In genomic region chr1:85550784-85551516, GRCh38 we compare ENCODE assay signal across 14 cellular contexts. TPM values are rescaled to one million over a fixed set of nuclear protein-coding genes. Genes with fewer than 3 reads are reported as not detected.
DNase-seq lines count a peak whose midpoint lies in the region; FAIRE-seq and TF ChIP-seq lines count a peak whose summit lies in the region.
"Had no signal": no experiment of that assay in that cellular context is flagged by ENCODE, and none has a peak within 500 bp of the region (broad histone marks: within the 10 kb centered on the region; RNA-seq: fewer than 3 reads in every experiment).

No MANE protein-coding gene starts in this region.

- H3K79me2 ChIP-seq in endothelial cell of umbilical vein (ENCODE audit: control insufficient read depth, insufficient read depth, low read length): peaks cover 12% of the 10 kb centered on the region

- no peak overlapping the region for H3K27ac ChIP-seq in endothelial cell of umbilical vein (ENCODE audit: insufficient read depth, low read depth, low read length)
- H3K27ac ChIP-seq: HL-60 had no signal

- H3K9me3 Mint-ChIP-seq in osteocyte (ENCODE audit: unreplicated experiment): no peaks in the 10 kb centered on the region

- H2AFZ ChIP-seq in endothelial cell of umbilical vein (ENCODE audit: low read depth, low read length): no peak overlapping the region

- H3K27ac Mint-ChIP-seq in osteocyte (ENCODE audit: unreplicated experiment): peak overlapping the region; percentile 83

- CTCF ChIA-PET in endothelial cell of umbilical vein (lab: Charles Lee): interaction anchor here (1.0 to 1.8 kb wide), 4 partner anchors 12 to 243 kb away, joined by 3 to 5 read pairs (median 4); no protein-coding TSS in a partner anchor
- CTCF ChIA-PET in HEK293T (lab: Yijun Ruan, JAX): no interaction called here

- H3K36me3 Mint-ChIP-seq in osteocyte (ENCODE audit: unreplicated experiment): no peaks in the 10 kb centered on the region

- H3K4me3 Mint-ChIP-seq in osteocyte (ENCODE audit: unreplicated experiment): peak overlapping the region; percentile 38

- H3K27me3 ChIP-seq in endothelial cell of umbilical vein (ENCODE audit: control insufficient read depth in 2 of 2, insufficient read depth in 2 of 2, low read length in 2 of 2): no peaks in the 10 kb centered on the region

- no peaks in the 10 kb centered on the region for H3K9me1 ChIP-seq in endothelial cell of umbilical vein (replicated peaks; ENCODE audit: control insufficient read depth, extremely low read depth, insufficient read depth, low read length)

- H3K9me3 ChIP-seq in endothelial cell of umbilical vein (replicated peaks; ENCODE audit: control insufficient read depth, insufficient read depth, low read length): no peaks in the 10 kb centered on the region

- H3K9ac ChIP-seq in endothelial cell of umbilical vein (replicated peaks; ENCODE audit: extremely low read depth, insufficient read depth, low read length): no peak overlapping the region

- intact Hi-C loops in endothelial cell of umbilical vein (cut with micrococcal nuclease) (no loop called here), lower leg skin (cut with DNase I; ENCODE audit: low total_unique reads) (no loop called here)

- H4K20me1 ChIP-seq in endothelial cell of umbilical vein (replicated peaks; ENCODE audit: control insufficient read depth, extremely low read depth, insufficient read depth, low read length): no peaks in the 10 kb centered on the region

- peak; percentile 67 for FAIRE-seq in endothelial cell of umbilical vein (lab: Jason Lieb, UNC)

- peaks cover 82% of the 10 kb centered on the region for H3K4me1 Mint-ChIP-seq in osteocyte (ENCODE audit: unreplicated experiment)

- H3K27me3 Mint-ChIP-seq in osteocyte (ENCODE audit: unreplicated experiment): no peaks in the 10 kb centered on the region

- TF ChIP-seq POLR2A in endothelial cell of umbilical vein (IDR thresholded peaks at IDR 0.05; ENCODE audit: low read depth, low read length): no peak
- no peak for TF ChIP-seq POLR2A in lower leg skin (IDR thresholded peaks at IDR 0.05)

- peak; percentile 45 for DNase-seq in AG09309 (ENCODE audit: low read depth)
- peak; percentile 62 for DNase-seq in LNCaP clone FGC (ENCODE audit: low read depth)
- DNase-seq in endothelial cell of umbilical vein (ENCODE audit: low read depth, low spot score): peak; percentile 23
- DNase-seq in osteocyte (ENCODE audit: extremely low spot score, unreplicated experiment): no peak
- DNase-seq in lower leg skin (ENCODE audit: low spot score in 2 of 2): no peak
- no peak for DNase-seq in NOMO-1 treated with dmso at 0.1 percent for 144 hours (lab: John Stamatoyannopoulos, UW; ENCODE audit: unreplicated experiment)
- DNase-seq in HEK293T (ENCODE audit: extremely low spot score): no peak
- no peak for DNase-seq in NCI-H146 (lab: John Stamatoyannopoulos, UW)
- DNase-seq: activated CD4-positive, alpha-beta T cell treated with anti-CD3 and anti-CD28 coated beads, Interleukin-2, amount 50 U/mL, for 48 hours; C1 segment of cervical spinal cord; NCI-H2081; SHP77; stimulated activated naive CD4-positive, alpha-beta T cell had no signal

- H3K36me3 ChIP-seq in endothelial cell of umbilical vein (ENCODE audit: control insufficient read depth in 2 of 2, extremely low read depth in 1 of 2, insufficient read depth in 2 of 2, low read length in 2 of 2): peaks cover 0 to 4% of the 10 kb centered on the region in 2 experiments

- TF ChIP-seq CTCF in AG09309 (IDR thresholded peaks at IDR 0.05; ENCODE audit: control insufficient read depth, insufficient read depth, low read depth, low read length, missing control alignments) (no peak), LNCaP clone FGC (IDR thresholded peaks at IDR 0.05; ENCODE audit: control insufficient read depth, extremely low read depth, insufficient read depth) (no peak), endothelial cell of umbilical vein (IDR thresholded peaks at IDR 0.05; ENCODE audit: extremely low read depth in 1 of 2, insufficient read depth in 1 of 2, low read depth in 1 of 2, low read length in 2 of 2) (no peak), osteocyte (IDR thresholded peaks at IDR 0.05) (no peak), lower leg skin (IDR thresholded peaks at IDR 0.05) (no peak)

- no peak overlapping the region for H3K4me2 ChIP-seq in endothelial cell of umbilical vein (ENCODE audit: insufficient read depth, low read length)

- H3K4me3 ChIP-seq in AG09309 (ENCODE audit: control insufficient read depth, low read depth, low read length) (no peak overlapping the region), LNCaP clone FGC (ENCODE audit: low read depth, low read length) (no peak overlapping the region), endothelial cell of umbilical vein (replicated peaks in 1 of 3; ENCODE audit: insufficient read depth in 1 of 3, low read depth in 1 of 3, low read length in 3 of 3) (no peak overlapping the region), lower leg skin (ENCODE audit: low read depth, poor library complexity, severe bottlenecking) (no peak overlapping the region)

- 79 to 82% methylated on average over 5 of the region's 5 CpGs for WGBS in lower leg skin, 2 donors

- H3K4me1 ChIP-seq in endothelial cell of umbilical vein (ENCODE audit: control insufficient read depth, extremely low read depth, insufficient read depth, low read length): peaks cover 16% of the 10 kb centered on the region

- BruUV-seq in endothelial cell of umbilical vein (replicated peaks; lab: Mats Ljungman, UMichigan): no TSS peak

- dilution Hi-C loops in endothelial cell of umbilical vein (cut with MboI; ENCODE audit: extremely low pct_ligation_motif_present, low sequenced_read_pairs): no loop called here

- POLR2A ChIA-PET in endothelial cell of umbilical vein (lab: Charles Lee): no interaction called here
- POLR2A ChIA-PET in HEK293T (lab: Yijun Ruan, JAX): no interaction called here

TF ChIP-seq in endothelial cell of umbilical vein, 7 proteins besides CTCF, POLR2A, EP300 and RAD21:
- TF ChIP-seq GATA2 (IDR thresholded peaks at IDR 0.05; ENCODE audit: insufficient read depth, insufficient read length, low read depth, low read length) (no peak), EZH2 (IDR thresholded peaks at IDR 0.05; ENCODE audit: borderline replicate concordance, low read depth, low read length, severe bottlenecking) (no peak), MAX (IDR thresholded peaks at IDR 0.05; ENCODE audit: insufficient read depth, insufficient read length) (no peak), JUN (IDR thresholded peaks at IDR 0.05; ENCODE audit: borderline replicate concordance, insufficient read depth, insufficient read length, low read depth) (no peak)

TF ChIP-seq in HEK293T, 16 proteins besides CTCF, POLR2A, EP300 and RAD21:
- no peak for TF ChIP-seq NFRKB (IDR thresholded peaks at IDR 0.05)
- no peak for TF ChIP-seq ELF4 (IDR thresholded peaks at IDR 0.05)
- no peak for TF ChIP-seq BHLHE40 (IDR thresholded peaks at IDR 0.05; ENCODE audit: borderline replicate concordance)
- no peak for TF ChIP-seq L3MBTL2 (conservative IDR thresholded peaks at IDR 0.05)
- TF ChIP-seq ARNT (IDR thresholded peaks at IDR 0.05): no peak
- no peak for TF ChIP-seq TARDBP (IDR thresholded peaks at IDR 0.05)
- no peak for TF ChIP-seq SUZ12 (IDR thresholded peaks at IDR 0.05)
- TF ChIP-seq FOXK2 (IDR thresholded peaks at IDR 0.05): no peak
- TF ChIP-seq HDGF (IDR thresholded peaks at IDR 0.05; ENCODE audit: borderline replicate concordance): no peak
- no peak for TF ChIP-seq SP1 (IDR thresholded peaks at IDR 0.05)
- TF ChIP-seq ZNF384 (IDR thresholded peaks at IDR 0.05): no peak
- TF ChIP-seq LEF1 (IDR thresholded peaks at IDR 0.05; ENCODE audit: borderline replicate concordance): no peak
- no peak for TF ChIP-seq PKNOX1 (IDR thresholded peaks at IDR 0.05)
- no peak for TF ChIP-seq FOXA1 (IDR thresholded peaks at IDR 0.05)
- TF ChIP-seq FOXM1 (IDR thresholded peaks at IDR 0.05; ENCODE audit: borderline replicate concordance): no peak
- TF ChIP-seq CTBP1 (IDR thresholded peaks at IDR 0.05; ENCODE audit: borderline replicate concordance): no peak

RNA-seq across cellular contexts. Expression of gene CCN1, which starts 29.6 kb away (rescaled TPM):
- total RNA-seq in endothelial cell of umbilical vein (899 and 1,036 TPM in 2 replicates), osteocyte (412 and 526 TPM in 2 replicates), lower leg skin (100 to 1,000 TPM in 2 of 4 donors, 10 to 100 TPM in 2; 47.1 to 174 (median 80.4) TPM)
- 462 and 516 TPM in 2 replicates for polyA plus RNA-seq in endothelial cell of umbilical vein
- 1,025 and 1,084 TPM in 2 replicates for polyA plus RNA-seq in endothelial cell of umbilical vein (2011; cell fraction: cytosol; rRNA removed)
- 1,068 and 1,375 TPM in 2 replicates for polyA plus RNA-seq in endothelial cell of umbilical vein (2011; cell fraction: nucleus; rRNA removed)
- 928 and 992 TPM in 2 replicates for polyA plus RNA-seq in endothelial cell of umbilical vein (2012)
- polyA minus RNA-seq in endothelial cell of umbilical vein: 488 and 545 TPM in 2 replicates
- polyA minus RNA-seq in endothelial cell of umbilical vein (2011; cell fraction: cytosol; rRNA and poly(A)+ RNA removed): 28.7 TPM
- polyA minus RNA-seq in endothelial cell of umbilical vein (2011; cell fraction: nucleus; rRNA and poly(A)+ RNA removed): 275 and 431 TPM in 2 replicates

Comparison
In these comparisons a context has a peak if more than half of its experiments do, and no peak if none do; other contexts are left out.
1. DNase-seq: peak in AG09309 (single experiment), LNCaP clone FGC (single experiment) and endothelial cell of umbilical vein (single experiment); none in osteocyte (single experiment), lower leg skin (0 of 2), NOMO-1 treated with dmso at 0.1 percent for 144 hours (single experiment), HEK293T (single experiment) and NCI-H146 (single experiment).